In genomic region chr7:136020556-136020955, GRCh38 we compare ENCODE assay signal across 8 cellular contexts.
"Had no signal": no experiment of that assay in that cellular context is flagged by ENCODE, and none has a peak within 500 bp of the region (broad histone marks: within the 10 kb centered on the region; RNA-seq: fewer than 3 reads in every experiment).

No MANE protein-coding gene starts in this region.

- H3K9ac ChIP-seq: GM23248 had no signal

- H3K27ac ChIP-seq: GM23248 had no signal

- H2AFZ ChIP-seq: GM23248 had no signal

- DNase-seq: GM23248, GOT3, H9, HCEC 1CT, IMR-90, KBM-7 had no signal

- FAIRE-seq: H54, HTR-8/SVneo had no signal

- H3K4me3 ChIP-seq: GM23248 had no signal
